ENCODE assay signal across 8 cellular contexts in the genomic region with DNA sequence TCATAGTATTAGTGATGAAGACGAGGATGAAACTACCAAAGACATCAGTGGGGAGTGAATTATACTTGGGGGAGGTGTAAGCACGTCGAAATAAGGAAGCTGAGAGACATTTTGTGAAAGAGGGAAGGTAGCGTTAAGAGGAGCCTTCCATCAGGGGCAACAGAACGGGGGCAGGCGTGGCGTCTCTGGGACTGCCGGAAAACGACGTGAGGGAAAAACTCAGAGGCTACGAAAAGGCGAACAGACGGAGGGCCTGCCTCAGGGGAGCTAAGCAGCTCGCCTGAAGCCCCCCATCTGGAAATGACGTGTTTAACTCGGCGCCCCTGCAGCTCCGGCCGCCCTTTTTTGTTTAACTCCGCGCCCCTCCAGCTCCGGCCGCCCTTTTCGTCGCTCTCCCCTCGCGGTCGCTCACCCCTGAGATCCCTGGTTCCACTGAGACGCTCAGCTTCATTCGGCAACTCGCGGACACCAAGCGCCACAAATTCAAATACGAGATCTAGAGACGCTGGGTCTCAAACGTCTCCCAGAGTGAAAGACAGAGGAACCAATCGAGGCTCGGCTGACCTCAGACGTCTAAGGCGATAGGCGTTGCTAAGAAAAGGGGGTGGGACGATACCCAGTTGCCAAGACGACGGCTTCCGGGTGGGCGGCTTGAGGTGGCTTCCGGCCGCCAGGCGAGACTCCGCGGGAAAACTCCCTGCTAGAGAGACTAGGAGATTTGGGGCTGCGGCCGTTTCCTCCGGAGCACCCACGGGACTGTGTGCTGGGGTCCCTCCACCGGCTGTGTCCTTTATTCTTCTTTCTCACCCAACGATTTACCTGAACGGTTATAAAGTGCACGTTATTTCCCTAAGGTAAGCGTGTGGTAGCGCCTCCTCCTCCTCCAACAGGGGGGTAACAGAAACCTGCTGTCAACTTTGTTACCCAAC.
DNase-seq lines count a peak whose midpoint lies in the region; ATAC-seq and TF ChIP-seq lines count a peak whose summit lies in the region.

No MANE protein-coding gene starts in this region.

- DNase-seq in NB4 (ENCODE audit: low read depth) (peak; percentile 99), SK-N-DZ (ENCODE audit: low spot score) (peak; percentile 100), glomerular endothelial cell (ENCODE audit: extremely low read depth, low read depth, low spot score) (peak; percentile 98), occipital lobe (lab: John Stamatoyannopoulos, UW) (peak; percentile 92), testis (peak; percentile 99)
- DNase-seq in activated naive CD4-positive, alpha-beta T cell treated with anti-CD3 and anti-CD28 coated beads, Interleukin-2, amount 50 U/mL, for 16 hours: peak; percentile 94

- H3K27me3 ChIP-seq in testis: no peaks in the 10 kb centered on the region

- TF ChIP-seq POLR2A in NB4 (IDR thresholded peaks at IDR 0.05; ENCODE audit: extremely low read depth, insufficient read length): peak; percentile 54
- TF ChIP-seq POLR2A in testis (IDR thresholded peaks at IDR 0.05): no peak

- intact Hi-C loops in testis (cut with DNase I; ENCODE audit: low total_unique reads): no loop called here

- no peak for TF ChIP-seq CTCF in NB4 (IDR thresholded peaks at IDR 0.05; ENCODE audit: low read depth, low read length)
- peak in 2 of 3 experiments; percentile 3 to 16 for TF ChIP-seq CTCF in testis (IDR thresholded peaks at IDR 0.05)

- H3K4me1 ChIP-seq in testis: no peaks in the 10 kb centered on the region

- peak overlapping the region; percentile 58 to 74 for H3K27ac ChIP-seq in testis

- peak; percentile 100 for ATAC-seq in HG02571 (IDR thresholded peaks at IDR 0.05; ENCODE audit: unreplicated experiment)

- H3K4me3 ChIP-seq in GM08714 (ENCODE audit: low read length): peak overlapping the region; percentile 91
- H3K4me3 ChIP-seq in NB4 (ENCODE audit: low read depth, low read length): peak overlapping the region; percentile 85
- H3K4me3 ChIP-seq in testis: peak overlapping the region; percentile 61 to 88

- no peaks in the 10 kb centered on the region for H3K36me3 ChIP-seq in testis (ENCODE audit: low read depth, missing control alignments)

- 0% methylated on average over 54 to 61 of the region's 61 CpGs for WGBS in testis, 2 donors

- H3K9me3 ChIP-seq in testis: no peaks in the 10 kb centered on the region

Comparison
In these comparisons a context has a peak if more than half of its experiments do, and no peak if none do; other contexts are left out.
1. Peak in every context shown above with its lines: DNase-seq, ATAC-seq, H3K4me3 ChIP-seq and H3K27ac ChIP-seq.